ENCODE assay signal across 8 cellular contexts in genomic region chr14:63759454-63759853, GRCh38. TPM values are rescaled to one million over a fixed set of nuclear protein-coding genes. Genes with fewer than 3 reads are reported as not detected.
DNase-seq lines count a peak whose midpoint lies in the region; ATAC-seq and TF ChIP-seq lines count a peak whose summit lies in the region.

No MANE protein-coding gene starts in this region.

- H3K4me3 Mint-ChIP-seq in progenitor cell of endocrine pancreas (ENCODE audit: low read depth) = no peak overlapping the region

- no peak for TF ChIP-seq EP300 in esophagus muscularis mucosa (IDR thresholded peaks at IDR 0.05)

- H3K27ac Mint-ChIP-seq in progenitor cell of endocrine pancreas = no peak overlapping the region

- no peaks in the 10 kb centered on the region for H3K9me3 Mint-ChIP-seq in progenitor cell of endocrine pancreas (ENCODE audit: low read depth)

- WGBS in esophagus muscularis mucosa = 59% methylated on average over 5 of the region's 5 CpGs

- DNase-seq in GM12865 (ENCODE audit: low read depth) = peak; percentile 75
- peak in 2 of 3 donors; percentile 53 to 56 for DNase-seq in Peyer's patch
- no peak for DNase-seq in lower lobe of right lung
- no peak for DNase-seq in NCI-H1092 treated with DMSO at 0.1 percent for 48 hours (lab: John Stamatoyannopoulos, UW)
- no peak for DNase-seq in H7
- DNase-seq in progenitor cell of endocrine pancreas (ENCODE audit: low spot score, unreplicated experiment) = no peak
- no peak for DNase-seq in esophagus muscularis mucosa (ENCODE audit: extremely low spot score)

- H3K9me3 ChIP-seq in Peyer's patch (no peaks in the 10 kb centered on the region), lower lobe of right lung (no peaks in the 10 kb centered on the region), esophagus muscularis mucosa (no peaks in the 10 kb centered on the region)

- ATAC-seq in GM21619 (IDR thresholded peaks at IDR 0.05; ENCODE audit: unreplicated experiment) = peak; percentile 91
- ATAC-seq in lower lobe of right lung = peak in 1 of 2 donors; percentile 68

- H3K36me3 ChIP-seq in Peyer's patch (no peaks in the 10 kb centered on the region), lower lobe of right lung (no peaks in the 10 kb centered on the region), H7 (replicated peaks; ENCODE audit: control insufficient read depth, insufficient read depth, low read length) (no peaks in the 10 kb centered on the region), esophagus muscularis mucosa (no peaks in the 10 kb centered on the region)

- intact Hi-C loops in lower lobe of right lung (cut with DNase I) (no loop called here), esophagus muscularis mucosa (cut with DNase I) (no loop called here)

- H3K4me3 ChIP-seq in GM12865 (ENCODE audit: low read depth, low read length) = peak overlapping the region; percentile 31
- no peak overlapping the region for H3K4me3 ChIP-seq in Peyer's patch
- peak overlapping the region; percentile 21 for H3K4me3 ChIP-seq in lower lobe of right lung
- H3K4me3 ChIP-seq in H7 (ENCODE audit: insufficient read depth, low read depth, low read length) = no peak overlapping the region
- peak overlapping the region in 2 of 4 donors; percentile 2 to 25 for H3K4me3 ChIP-seq in esophagus muscularis mucosa

- TF ChIP-seq CTCF in GM12865 (IDR thresholded peaks at IDR 0.05; ENCODE audit: insufficient read depth, low read depth, low read length, missing control alignments) (no peak), Peyer's patch (IDR thresholded peaks at IDR 0.05) (no peak), lower lobe of right lung (IDR thresholded peaks at IDR 0.05) (no peak), progenitor cell of endocrine pancreas (IDR thresholded peaks at IDR 0.05; ENCODE audit: unreplicated experiment) (no peak), esophagus muscularis mucosa (IDR thresholded peaks at IDR 0.05) (no peak)

- H3K27me3 ChIP-seq in Peyer's patch = no peaks in the 10 kb centered on the region
- H3K27me3 ChIP-seq in lower lobe of right lung (ENCODE audit: low read depth) = no peaks in the 10 kb centered on the region
- H3K27me3 ChIP-seq in H7 (ENCODE audit: control insufficient read depth, insufficient read depth, low read length) = no peaks in the 10 kb centered on the region
- H3K27me3 ChIP-seq in esophagus muscularis mucosa = no peaks in the 10 kb centered on the region

- TF ChIP-seq POLR2A in Peyer's patch (IDR thresholded peaks at IDR 0.05) (no peak), esophagus muscularis mucosa (IDR thresholded peaks at IDR 0.05; ENCODE audit: low read depth) (no peak)

- H3K4me1 ChIP-seq in Peyer's patch = peaks cover 0 to 10% (median 0%) of the 10 kb centered on the region in 4 donors
- no peaks in the 10 kb centered on the region for H3K4me1 ChIP-seq in lower lobe of right lung
- no peaks in the 10 kb centered on the region for H3K4me1 ChIP-seq in esophagus muscularis mucosa

- no peaks in the 10 kb centered on the region for H3K27me3 Mint-ChIP-seq in progenitor cell of endocrine pancreas

- H3K36me3 Mint-ChIP-seq in progenitor cell of endocrine pancreas (ENCODE audit: insufficient read depth) = no peaks in the 10 kb centered on the region

- H3K4me1 Mint-ChIP-seq in progenitor cell of endocrine pancreas (ENCODE audit: low read depth) = peaks cover 5% of the 10 kb centered on the region

- peak overlapping the region; percentile 7 to 70 (median 38) for H3K27ac ChIP-seq in Peyer's patch
- H3K27ac ChIP-seq in lower lobe of right lung = peak overlapping the region; percentile 54
- H3K27ac ChIP-seq in esophagus muscularis mucosa (replicated peaks in 1 of 4) = no peak overlapping the region

RNA-seq across cellular contexts. Expression of gene SGPP1, which starts 31.6 kb away (rescaled TPM):
- total RNA-seq in Peyer's patch (10 to 100 TPM; 10.9 to 21.5 (median 16.4) TPM), lower lobe of right lung (20.8 TPM), progenitor cell of endocrine pancreas (6.4 and 6.5 TPM in 2 replicates), esophagus muscularis mucosa (10 to 100 TPM; 18.0 to 26.8 (median 19.3) TPM)
- 12.5 and 15.0 TPM in 2 replicates for total RNA-seq in H7 (2014; rRNA removed; shearing (Covaris generic))

Comparison
In these comparisons a context has a peak if more than half of its experiments do, and no peak if none do; other contexts are left out.
1. DNase-seq: peak in GM12865 (single experiment) and Peyer's patch (2 of 3); none in lower lobe of right lung (single experiment), NCI-H1092 treated with DMSO at 0.1 percent for 48 hours (single experiment), H7 (single experiment), progenitor cell of endocrine pancreas (single experiment) and esophagus muscularis mucosa (single experiment).
2. H3K4me3 ChIP-seq: peak in GM12865 (single experiment) and lower lobe of right lung (single experiment); none in Peyer's patch (0 of 4) and H7 (single experiment).
3. H3K27ac ChIP-seq: peak in Peyer's patch (4 of 4) and lower lobe of right lung (single experiment); none in esophagus muscularis mucosa (0 of 4).